19 cellular contexts compared by ENCODE assay signal in the genomic region with DNA sequence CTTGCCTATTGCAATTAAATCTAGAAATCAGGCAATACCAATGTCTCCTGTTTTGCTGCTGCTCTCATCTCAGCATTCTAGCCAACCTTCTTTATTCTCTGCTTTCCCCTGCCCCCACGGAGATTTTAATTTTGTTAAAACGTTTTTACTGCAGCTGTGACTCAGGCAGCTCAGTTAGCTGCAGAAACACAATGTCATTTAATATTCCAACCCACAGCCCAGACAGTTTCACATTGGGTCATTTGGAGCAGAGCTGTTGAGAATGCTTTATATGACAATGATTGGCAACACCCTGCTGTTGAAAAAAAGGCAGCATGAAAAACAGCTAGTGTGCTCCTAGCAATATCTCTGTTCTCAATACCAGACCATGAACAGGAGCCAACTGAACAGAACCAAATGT. TPM values are rescaled to one million over a fixed set of nuclear protein-coding genes. Genes with fewer than 3 reads are reported as not detected.
DNase-seq lines count a peak whose midpoint lies in the region; TF ChIP-seq lines count a peak whose summit lies in the region.
"Had no signal": no experiment of that assay in that cellular context is flagged by ENCODE, and none has a peak within 500 bp of the region (broad histone marks: within the 10 kb centered on the region; RNA-seq: fewer than 3 reads in every experiment).

No MANE protein-coding gene starts in this region.

- no peak overlapping the region for H3K9ac ChIP-seq in SK-N-SH
- H3K9ac ChIP-seq: parathyroid adenoma had no signal

- H3K9me3 ChIP-seq in SK-N-SH = no peaks in the 10 kb centered on the region
- H3K9me3 ChIP-seq: left ventricle myocardium inferior, thyroid gland had no signal

- H3K36me3 ChIP-seq in SK-N-SH (replicated peaks in 1 of 2; ENCODE audit: control insufficient read depth in 1 of 2, insufficient read depth in 2 of 2, low read length in 1 of 2) (no peaks in the 10 kb centered on the region), H7 (replicated peaks; ENCODE audit: control insufficient read depth, insufficient read depth, low read length) (no peaks in the 10 kb centered on the region)
- H3K36me3 ChIP-seq: left ventricle myocardium inferior, thyroid gland had no signal

- CTCF ChIA-PET in SK-N-SH (lab: Yijun Ruan, JAX) = interaction anchor here (0.8 to 2.6 kb wide), 5 partner anchors 9 to 34 kb away, joined by 3 to 10 read pairs (median 4); no protein-coding TSS in a partner anchor

- no peak for TF ChIP-seq CTCF in SK-N-SH (IDR thresholded peaks at IDR 0.05)

- H3K4me3 ChIP-seq in SK-N-SH (ENCODE audit: low read depth in 2 of 2, low read length in 1 of 2) (no peak overlapping the region), H7 (ENCODE audit: insufficient read depth, low read depth, low read length) (no peak overlapping the region)
- H3K4me3 ChIP-seq: left ventricle myocardium inferior, smooth muscle cell, thyroid gland had no signal

- no peak for TF ChIP-seq RAD21 in SK-N-SH (IDR thresholded peaks at IDR 0.05; ENCODE audit: low read length)

- H4K20me1 ChIP-seq in SK-N-SH (ENCODE audit: insufficient read depth) = no peaks in the 10 kb centered on the region

- H3F3A ChIP-seq in SK-N-SH (replicated peaks; ENCODE audit: insufficient read depth) = no peaks in the 10 kb centered on the region

- H2AFZ ChIP-seq in SK-N-SH (ENCODE audit: low read depth) = peak overlapping the region; percentile 7; the same call in 1 of the 2 replicates
- H2AFZ ChIP-seq: parathyroid adenoma had no signal

- DNase-seq in NCI-H128 (lab: John Stamatoyannopoulos, UW; ENCODE audit: unreplicated experiment) (peak; percentile 48), SK-N-SH (no peak), kidney tubule cell (ENCODE audit: low spot score) (peak; percentile 6), substantia nigra (lab: John Stamatoyannopoulos, UW) (peak in 2 of 49 donors; percentile 5 to 6), posterior cingulate gyrus (no peak), HT-29 (ENCODE audit: low spot score) (no peak), H7 (no peak)
- DNase-seq: activated effector memory CD4-positive, alpha-beta T cell treated with anti-CD3 and anti-CD28 coated beads, Interleukin-2, amount 50 U/mL, for 16 hours; IMR-90; left ventricle myocardium inferior; MV-4-11; SIG-M5; T-helper 9 cell; thyroid gland had no signal

- H3K27me3 ChIP-seq in SK-N-SH (ENCODE audit: insufficient read depth) (no peaks in the 10 kb centered on the region), H7 (ENCODE audit: control insufficient read depth, insufficient read depth, low read length) (no peaks in the 10 kb centered on the region)
- H3K27me3 ChIP-seq: thyroid gland had no signal

- intact Hi-C loops in posterior cingulate gyrus (cut with DNase I) = no loop called here

- H3K79me2 ChIP-seq in SK-N-SH (ENCODE audit: insufficient read depth) = no peaks in the 10 kb centered on the region
- H3K79me2 ChIP-seq: parathyroid adenoma had no signal

- H3K4me2 ChIP-seq in SK-N-SH = peak overlapping the region; percentile 10; the same call in 1 of the 2 replicates
- H3K4me2 ChIP-seq: smooth muscle cell had no signal

- POLR2A ChIA-PET in SK-N-SH (lab: Yijun Ruan, JAX) = interaction anchor here (0.8 kb wide), 1 partner anchor 13 kb away, joined by 5 read pairs; the partner anchor contains the start of gene SLC10A4

- 0 out of 4 replicates have a peak, but pooled peaks of 1 of the 2 experiments have one; percentile 3 for TF ChIP-seq EP300 in SK-N-SH (IDR thresholded peaks at IDR 0.05; ENCODE audit: borderline replicate concordance in 1 of 2, low read depth in 1 of 2, low read length in 1 of 2)

- peaks cover 15 to 19% of the 10 kb centered on the region in 2 experiments; a peak in 3 of 4 replicates for H3K4me1 ChIP-seq in SK-N-SH (ENCODE audit: control insufficient read depth in 1 of 2, insufficient read depth in 2 of 2, low read depth in 1 of 2, low read length in 1 of 2)
- H3K4me1 ChIP-seq: left ventricle myocardium inferior, parathyroid adenoma, thyroid gland had no signal

- WGBS in SK-N-SH (ENCODE audit: low lambda C conversion rate) = 4% methylated on average over 2 of the region's 2 CpGs

- peak overlapping the region in 1 of 2 experiments; percentile 67; a peak in 2 of 4 replicates for H3K27ac ChIP-seq in SK-N-SH (ENCODE audit: low read depth in 2 of 2, low read length in 1 of 2)
- peak overlapping the region; percentile 22 for H3K27ac ChIP-seq in substantia nigra (ENCODE audit: low read depth, low read length, poor library complexity, severe bottlenecking)
- H3K27ac ChIP-seq: left ventricle myocardium inferior, parathyroid adenoma, thyroid gland had no signal

- H3K9me2 ChIP-seq in SK-N-SH = no peaks in the 10 kb centered on the region

TF ChIP-seq in SK-N-SH, 30 proteins besides CTCF, POLR2A, EP300 and RAD21:
- TF ChIP-seq NRF1 (IDR thresholded peaks at IDR 0.05; ENCODE audit: low read depth, low read length) (no peak), TAF1 (IDR thresholded peaks at IDR 0.05; ENCODE audit: borderline replicate concordance, low read depth, low read length) (no peak), CHD2 (IDR thresholded peaks at IDR 0.05; ENCODE audit: low read length, partially characterized antibody) (peak; percentile 21), NFIC (IDR thresholded peaks at IDR 0.05; ENCODE audit: borderline replicate concordance) (no peak), MXI1 (IDR thresholded peaks at IDR 0.05; ENCODE audit: low read depth, low read length) (0 out of 2 replicates have a peak, but pooled peaks have one; percentile 38), RCOR1 (IDR thresholded peaks at IDR 0.05; ENCODE audit: low read length) (peak; percentile 41; the same call in 1 of the 2 replicates), TCF12 (IDR thresholded peaks at IDR 0.05) (peak; percentile 3; the same call in 1 of the 2 replicates)
TF ChIP-seq in SK-N-SH: peak in this region for 4.

RNA-seq across cellular contexts. Expression of gene SLC10A4, which starts 12.6 kb away (rescaled TPM):
- 2.5 and 2.6 TPM in 2 replicates for polyA plus RNA-seq in SK-N-SH (2012; rRNA removed)
- polyA plus RNA-seq in SK-N-SH (2012; cell fraction: cytosol; rRNA removed) = 2.3 and 3.3 TPM in 2 replicates
- 1.9 and 2.7 TPM in 2 replicates for polyA plus RNA-seq in SK-N-SH (2012; cell fraction: nucleus; rRNA removed)
- total RNA-seq in HT-29 (2014; rRNA removed; shearing (Covaris generic)) = not detected in 2 replicates
- total RNA-seq in H7 (2014; rRNA removed; shearing (Covaris generic)) = 1.3 and 1.5 TPM in 2 replicates
- total RNA-seq: chondrocyte, IMR-90, left ventricle myocardium inferior, smooth muscle cell had no signal
- polyA plus RNA-seq: BJ, IMR-90 had no signal

RNA-seq across cellular contexts. Expression of gene ZAR1, which starts 19.5 kb away (rescaled TPM):
- not detected in 2 replicates for polyA plus RNA-seq in SK-N-SH (2012; rRNA removed)
- 0.01 and 0.03 TPM in 2 replicates for polyA plus RNA-seq in SK-N-SH (2012; cell fraction: cytosol; rRNA removed)
- 0.20 and 0.48 TPM in 2 replicates for polyA plus RNA-seq in SK-N-SH (2012; cell fraction: nucleus; rRNA removed)
- not detected in 2 replicates for total RNA-seq in HT-29 (2014; rRNA removed; shearing (Covaris generic))
- 0.66 and 1.00 TPM in 2 replicates for total RNA-seq in H7 (2014; rRNA removed; shearing (Covaris generic))
- total RNA-seq: chondrocyte, fibroblast of villous mesenchyme, IMR-90, left ventricle myocardium inferior, smooth muscle cell, thyroid gland had no signal
- polyA plus RNA-seq: BJ, IMR-90, smooth muscle cell had no signal

Comparison
In these comparisons a context has a peak if more than half of its experiments do, and no peak if none do; other contexts are left out.
1. DNase-seq: peak in NCI-H128 (single experiment) and kidney tubule cell (single experiment); none in SK-N-SH (single experiment), posterior cingulate gyrus (0 of 10), HT-29 (single experiment) and H7 (single experiment).